Comparison of ENCODE assay signal across 23 cellular contexts in genomic region chr6:84453499-84453898, GRCh38.
"Had no signal": no experiment of that assay in that cellular context is flagged by ENCODE, and none has a peak within 500 bp of the region (broad histone marks: within the 10 kb centered on the region; RNA-seq: fewer than 3 reads in every experiment).

No MANE protein-coding gene starts in this region.

- H3K4me3 ChIP-seq: gastroesophageal sphincter, hepatocyte, left ventricle myocardium inferior, mucosa of descending colon, tibial nerve had no signal

- H3K27ac ChIP-seq: gastroesophageal sphincter, hepatocyte, left ventricle myocardium inferior, tibial nerve had no signal

- H3K9me3 ChIP-seq: gastroesophageal sphincter, left ventricle myocardium inferior, mucosa of descending colon, tibial nerve had no signal

- H3K79me2 ChIP-seq: hepatocyte had no signal

- H3K4me2 ChIP-seq: hepatocyte had no signal

- DNase-seq: activated CD4-positive, alpha-beta memory T cell treated with anti-CD3 and anti-CD28 coated beads, Interleukin-2, amount 10 ng/mL, durations not matched to agents 7 days and 5 days; activated CD4-positive, alpha-beta T cell treated with anti-CD3 and anti-CD28 coated beads, Interleukin-2, amount 10 ng/mL, durations not matched to agents 7 days and 5 days; activated CD4-positive, CD25-positive, alpha-beta regulatory T cell treated with anti-CD3 and anti-CD28 coated beads, Interleukin-2, amount 50 U/mL, for 72 hours; activated CD8-positive, alpha-beta memory T cell treated with anti-CD3 and anti-CD28 coated beads, Interleukin-2, amount 50 U/mL, for 48 hours; activated gamma-delta T cell treated with Interleukin-2 at 50 U/mL for 16 hours; activated naive CD4-positive, alpha-beta T cell treated with anti-CD3 and anti-CD28 coated beads, Interleukin-2, amount 50 U/mL, for 16 hours; activated T-cell treated with anti-CD3 and anti-CD28 coated beads, Interleukin-2, amount 50 U/mL, for 24 hours; amniotic stem cell; central memory CD4-positive, alpha-beta T cell; endodermal cell; islet precursor cell; left ventricle myocardium inferior; mucosa of descending colon; posterior cingulate gyrus; right cardiac atrium; stimulated activated CD4-positive, alpha-beta T cell treated with anti-CD3 and anti-CD28 coated beads, Interleukin-2, amount 100 ng/mL, for 48 hours; stimulated activated naive CD4-positive, alpha-beta T cell treated with Interleukin-2 at 50 U/mL for 16 hours; T1000 had no signal

- H3K36me3 ChIP-seq: gastroesophageal sphincter, left ventricle myocardium inferior, tibial nerve had no signal

- H2AFZ ChIP-seq: hepatocyte had no signal

- ATAC-seq: esophagus mucosa; gastroesophageal sphincter; mucosa of descending colon; natural killer cell treated with Interleukin-12 subunit alpha and Interleukin-12 subunit beta and Interleukin-15 and Interleukin-18, amount 100 ng/mL, for 72 hours; right cardiac atrium had no signal

- H3K27me3 ChIP-seq: gastroesophageal sphincter, hepatocyte, tibial nerve had no signal

- H3K4me1 ChIP-seq: gastroesophageal sphincter, left ventricle myocardium inferior, tibial nerve had no signal
